Comparison of ENCODE assay signal across 33 cellular contexts in the genomic region with DNA sequence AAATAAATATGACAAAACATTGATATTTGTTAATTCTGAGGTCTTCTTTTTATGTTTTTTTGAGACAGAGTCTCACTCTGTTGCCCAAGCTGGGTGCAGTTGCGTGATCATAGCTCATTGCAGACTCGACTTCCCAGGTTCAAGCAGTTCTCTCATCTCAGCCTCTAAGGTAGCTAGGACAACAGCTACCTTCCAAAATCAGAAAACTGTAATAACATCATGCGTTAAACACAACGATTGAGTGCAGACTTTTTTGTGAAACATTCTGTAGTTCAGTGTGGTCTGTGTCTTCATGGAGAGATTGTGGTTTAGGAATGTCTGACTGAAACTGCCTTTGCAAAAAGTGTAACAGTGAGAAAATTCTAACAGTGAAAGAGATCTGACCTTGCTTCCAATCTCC. TPM values are rescaled to one million over a fixed set of nuclear protein-coding genes. Genes with fewer than 3 reads are reported as not detected.
"Had no signal": no experiment of that assay in that cellular context is flagged by ENCODE, and none has a peak within 500 bp of the region (broad histone marks: within the 10 kb centered on the region; RNA-seq: fewer than 3 reads in every experiment).

No MANE protein-coding gene starts in this region.

- ATAC-seq: activated CD4-positive, alpha-beta T cell treated with anti-CD3 and anti-CD28 coated beads for 36 hours; activated CD8-positive, alpha-beta memory T cell treated with anti-CD3 and anti-CD28 coated beads, Interleukin-2, amount 10 ng/mL, durations not matched to agents 7 days and 5 days; activated CD8-positive, alpha-beta T cell treated with anti-CD3 and anti-CD28 coated beads, Interleukin-2, amount 10 ng/mL, durations not matched to agents 7 days and 5 days; activated naive CD8-positive, alpha-beta T cell treated with anti-CD3 and anti-CD28 coated beads, Interleukin-2, amount 50 U/mL, for 24 hours; body of pancreas had no signal

- FAIRE-seq: colon, endometrium, endothelial cell of umbilical vein, frontal cortex had no signal

- H3K36me3 Mint-ChIP-seq: activated CD4-positive, alpha-beta memory T cell treated with anti-CD3 and anti-CD28 coated beads for 36 hours; activated CD8-positive, alpha-beta memory T cell treated with anti-CD3 and anti-CD28 coated beads, Interleukin-2, amount 10 ng/mL, durations not matched to agents 7 days and 5 days; activated naive CD4-positive, alpha-beta T cell treated with anti-CD3 and anti-CD28 coated beads, Interleukin-2, amount 50 U/mL, for 24 hours; activated naive CD8-positive, alpha-beta T cell treated with anti-CD3 and anti-CD28 coated beads for 36 hours had no signal

- DNase-seq: activated CD4-positive, alpha-beta memory T cell treated with anti-CD3 and anti-CD28 coated beads for 36 hours; activated CD4-positive, alpha-beta T cell treated with anti-CD3 and anti-CD28 coated beads for 36 hours; activated CD4-positive, alpha-beta T cell treated with anti-CD3 and anti-CD28 coated beads, Interleukin-2, amount 10 ng/mL, durations not matched to agents 24 days and 14 days; activated CD4-positive, CD25-positive, alpha-beta regulatory T cell; activated CD4-positive, CD25-positive, alpha-beta regulatory T cell treated with anti-CD3 and anti-CD28 coated beads, Interleukin-2, amount 50 U/mL, for 72 hours; activated CD8-positive, alpha-beta memory T cell treated with anti-CD3 and anti-CD28 coated beads, Interleukin-2, amount 10 ng/mL, durations not matched to agents 7 days and 5 days; activated CD8-positive, alpha-beta memory T cell treated with anti-CD3 and anti-CD28 coated beads, Interleukin-2, amount 50 U/mL, for 4 hours; activated CD8-positive, alpha-beta T cell treated with anti-CD3 and anti-CD28 coated beads, Interleukin-2, amount 10 ng/mL, durations not matched to agents 7 days and 5 days; activated effector memory CD4-positive, alpha-beta T cell treated with anti-CD3 and anti-CD28 coated beads, Interleukin-2, amount 50 U/mL, for 16 hours; activated naive CD4-positive, alpha-beta T cell treated with anti-CD3 and anti-CD28 coated beads for 36 hours; activated naive CD8-positive, alpha-beta T cell treated with anti-CD3 and anti-CD28 coated beads for 36 hours; activated naive CD8-positive, alpha-beta T cell treated with anti-CD3 and anti-CD28 coated beads, Interleukin-2, amount 50 U/mL, for 24 hours; activated T-cell treated with anti-CD3 and anti-CD28 coated beads, Interleukin-2, amount 50 U/mL, for 1 hour; activated T-cell treated with anti-CD3 and anti-CD28 coated beads, Interleukin-2, amount 50 U/mL, for 48 hours; adrenal gland; amygdala; aorta; body of pancreas; caudate nucleus; cortex of kidney; dermis blood vessel endothelial cell; effector CD4-positive, alpha-beta T cell; foreskin fibroblast; head of caudate nucleus; T-helper 2 cell had no signal

- H3K27ac ChIP-seq: adrenal gland, body of pancreas, epithelial cell of prostate had no signal

- H3K27ac Mint-ChIP-seq: activated CD4-positive, alpha-beta memory T cell treated with anti-CD3 and anti-CD28 coated beads for 36 hours; activated CD4-positive, alpha-beta T cell treated with anti-CD3 and anti-CD28 coated beads for 36 hours; activated CD4-positive, alpha-beta T cell treated with anti-CD3 and anti-CD28 coated beads, Interleukin-2, amount 10 ng/mL, durations not matched to agents 24 days and 14 days; activated CD8-positive, alpha-beta memory T cell treated with anti-CD3 and anti-CD28 coated beads, Interleukin-2, amount 10 ng/mL, durations not matched to agents 7 days and 5 days; activated CD8-positive, alpha-beta T cell treated with anti-CD3 and anti-CD28 coated beads, Interleukin-2, amount 10 ng/mL, durations not matched to agents 7 days and 5 days; activated naive CD4-positive, alpha-beta T cell treated with anti-CD3 and anti-CD28 coated beads for 36 hours; activated naive CD4-positive, alpha-beta T cell treated with anti-CD3 and anti-CD28 coated beads, Interleukin-2, amount 50 U/mL, for 24 hours; activated naive CD8-positive, alpha-beta T cell treated with anti-CD3 and anti-CD28 coated beads for 36 hours; activated naive CD8-positive, alpha-beta T cell treated with anti-CD3 and anti-CD28 coated beads, Interleukin-2, amount 50 U/mL, for 24 hours; activated T-helper 1 cell treated with anti-CD3 and anti-CD28 coated beads, Interleukin-12 subunit alpha, Interleukin-12 subunit beta, Interleukin-2, Interleukin-4 antibody, amounts not matched to agents 30 ng/mL and 10 ng/mL and 1 ng/mL, durations not matched to agents 14 hours and 24 hours and 36 hours; activated T-helper 2 cell treated with anti-CD3 and anti-CD28 coated beads, Interferon-gamma antibody, Interleukin-2, Interleukin-4, amounts not matched to agents 10 μg/mL and 5 μg/mL and 100 μg/mL, durations not matched to agents 14 hours and 24 hours and 36 hours had no signal

- H3K9me3 Mint-ChIP-seq: activated CD4-positive, alpha-beta memory T cell treated with anti-CD3 and anti-CD28 coated beads for 36 hours; activated CD4-positive, alpha-beta T cell treated with anti-CD3 and anti-CD28 coated beads, Interleukin-2, amount 10 ng/mL, durations not matched to agents 24 days and 14 days; activated naive CD4-positive, alpha-beta T cell treated with anti-CD3 and anti-CD28 coated beads for 36 hours; activated naive CD4-positive, alpha-beta T cell treated with anti-CD3 and anti-CD28 coated beads, Interleukin-2, amount 50 U/mL, for 24 hours; activated naive CD8-positive, alpha-beta T cell treated with anti-CD3 and anti-CD28 coated beads for 36 hours; activated naive CD8-positive, alpha-beta T cell treated with anti-CD3 and anti-CD28 coated beads, Interleukin-2, amount 50 U/mL, for 24 hours; activated T-helper 1 cell treated with anti-CD3 and anti-CD28 coated beads, Interleukin-12 subunit alpha, Interleukin-12 subunit beta, Interleukin-2, Interleukin-4 antibody, amounts not matched to agents 30 ng/mL and 10 ng/mL and 1 ng/mL, durations not matched to agents 14 hours and 24 hours and 36 hours; activated T-helper 2 cell treated with anti-CD3 and anti-CD28 coated beads, Interferon-gamma antibody, Interleukin-2, Interleukin-4, amounts not matched to agents 10 μg/mL and 5 μg/mL and 100 μg/mL, durations not matched to agents 14 hours and 24 hours and 36 hours had no signal

- H3K9me3 ChIP-seq: adrenal gland, body of pancreas had no signal

- H3K36me3 ChIP-seq: adrenal gland had no signal

- H3K4me1 Mint-ChIP-seq: activated CD4-positive, alpha-beta T cell treated with anti-CD3 and anti-CD28 coated beads for 36 hours; activated CD4-positive, alpha-beta T cell treated with anti-CD3 and anti-CD28 coated beads, Interleukin-2, amount 10 ng/mL, durations not matched to agents 24 days and 14 days; activated CD8-positive, alpha-beta memory T cell treated with anti-CD3 and anti-CD28 coated beads, Interleukin-2, amount 10 ng/mL, durations not matched to agents 7 days and 5 days; activated naive CD4-positive, alpha-beta T cell treated with anti-CD3 and anti-CD28 coated beads, Interleukin-2, amount 50 U/mL, for 24 hours; activated naive CD8-positive, alpha-beta T cell treated with anti-CD3 and anti-CD28 coated beads for 36 hours; activated naive CD8-positive, alpha-beta T cell treated with anti-CD3 and anti-CD28 coated beads, Interleukin-2, amount 50 U/mL, for 24 hours had no signal

- H3K27me3 ChIP-seq: adrenal gland, body of pancreas had no signal

- H3K4me3 ChIP-seq: adrenal gland, body of pancreas had no signal

- H3K4me1 ChIP-seq: adrenal gland, body of pancreas had no signal

- H3K27me3 Mint-ChIP-seq: activated CD4-positive, alpha-beta T cell treated with anti-CD3 and anti-CD28 coated beads, Interleukin-2, amount 10 ng/mL, durations not matched to agents 24 days and 14 days; activated CD8-positive, alpha-beta memory T cell treated with anti-CD3 and anti-CD28 coated beads, Interleukin-2, amount 10 ng/mL, durations not matched to agents 7 days and 5 days had no signal

- H3K4me3 Mint-ChIP-seq: activated CD4-positive, alpha-beta memory T cell treated with anti-CD3 and anti-CD28 coated beads for 36 hours; activated CD4-positive, alpha-beta T cell treated with anti-CD3 and anti-CD28 coated beads for 36 hours; activated CD4-positive, alpha-beta T cell treated with anti-CD3 and anti-CD28 coated beads, Interleukin-2, amount 10 ng/mL, durations not matched to agents 24 days and 14 days; activated CD8-positive, alpha-beta memory T cell treated with anti-CD3 and anti-CD28 coated beads, Interleukin-2, amount 10 ng/mL, durations not matched to agents 7 days and 5 days; activated CD8-positive, alpha-beta T cell treated with anti-CD3 and anti-CD28 coated beads, Interleukin-2, amount 10 ng/mL, durations not matched to agents 7 days and 5 days; activated naive CD4-positive, alpha-beta T cell treated with anti-CD3 and anti-CD28 coated beads for 36 hours; activated naive CD4-positive, alpha-beta T cell treated with anti-CD3 and anti-CD28 coated beads, Interleukin-2, amount 50 U/mL, for 24 hours; activated naive CD8-positive, alpha-beta T cell treated with anti-CD3 and anti-CD28 coated beads for 36 hours; activated naive CD8-positive, alpha-beta T cell treated with anti-CD3 and anti-CD28 coated beads, Interleukin-2, amount 50 U/mL, for 24 hours; activated T-helper 1 cell treated with anti-CD3 and anti-CD28 coated beads, Interleukin-12 subunit alpha, Interleukin-12 subunit beta, Interleukin-2, Interleukin-4 antibody, amounts not matched to agents 30 ng/mL and 10 ng/mL and 1 ng/mL, durations not matched to agents 14 hours and 24 hours and 36 hours had no signal

RNA-seq across cellular contexts. Expression of a gene that starts 16.1 kb away (rescaled TPM):
- total RNA-seq: activated CD8-positive, alpha-beta T cell treated with anti-CD3 and anti-CD28 coated beads, Interleukin-2, amount 10 ng/mL, durations not matched to agents 7 days and 5 days had no signal
